8 cellular contexts compared by ENCODE assay signal in the genomic region with DNA sequence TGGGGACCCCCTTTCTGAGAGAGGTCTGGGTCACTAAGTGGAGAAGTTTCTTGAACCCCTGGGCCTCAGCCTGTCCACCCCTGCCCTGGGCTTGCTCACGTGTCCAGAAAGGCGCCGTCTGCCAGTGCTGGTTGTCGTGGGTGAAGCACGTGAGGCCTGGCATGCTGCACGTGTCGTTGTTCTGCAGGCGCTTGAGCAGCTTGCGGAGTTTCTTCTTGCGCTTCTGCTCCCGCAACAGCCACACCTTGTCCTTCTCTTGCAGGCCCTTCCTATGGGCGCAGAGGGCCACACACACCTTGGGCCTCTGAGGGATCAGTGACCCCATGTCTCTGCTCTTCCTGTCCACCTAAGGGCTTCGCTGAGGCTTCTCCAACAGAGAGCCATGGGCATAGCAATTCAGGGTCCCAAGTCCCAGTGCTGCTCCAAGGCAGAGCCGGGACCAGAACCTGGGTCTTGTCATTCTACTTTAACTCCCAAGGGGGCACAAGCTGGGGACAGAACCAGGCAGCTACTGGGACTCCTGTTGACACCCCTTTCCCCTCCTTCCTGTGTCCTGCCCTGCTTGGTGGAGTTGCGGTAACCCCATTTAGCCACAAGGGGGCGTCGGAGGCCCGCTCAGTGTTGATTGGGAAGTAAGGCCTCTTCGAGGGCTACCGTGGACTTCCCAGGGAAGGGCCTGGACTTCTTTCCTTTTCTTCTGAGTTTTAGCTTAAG.
DNase-seq lines count a peak whose midpoint lies in the region; ATAC-seq lines count a peak whose summit lies in the region.

No MANE protein-coding gene starts in this region.

- DNase-seq in AG20443 (ENCODE audit: low spot score), result peak; percentile 92
- DNase-seq in GM23248, result peak; percentile 70
- peak; percentile 22 for DNase-seq in NCI-H2196 treated with DMSO at 0.1 percent for 48 hours (lab: John Stamatoyannopoulos, UW; ENCODE audit: unreplicated experiment)
- peak; percentile 53 for DNase-seq in activated CD4-positive, alpha-beta T cell treated with anti-CD3 and anti-CD28 coated beads for 1 hour
- DNase-seq in cerebellar cortex (ENCODE audit: low spot score), result peak; percentile 78
- peak; percentile 92 for DNase-seq in left kidney (ENCODE audit: low read depth, low spot score)
- DNase-seq in stimulated activated CD4-positive, alpha-beta T cell treated with anti-CD3 and anti-CD28 coated beads, Interleukin-4, amount 100 ng/mL, for 24 hours, result peak; percentile 75

- no peak overlapping the region for H3K27ac ChIP-seq in GM23248

- H3F3A ChIP-seq in GM23248 (ENCODE audit: insufficient read depth), result no peaks in the 10 kb centered on the region

- H3K4me2 ChIP-seq in GM23248 (ENCODE audit: unreplicated experiment), result no peak overlapping the region

- no peaks in the 10 kb centered on the region for H3K27me3 ChIP-seq in GM23248 (replicated peaks; ENCODE audit: insufficient read depth)

- no peaks in the 10 kb centered on the region for H3K9me3 ChIP-seq in GM23248 (ENCODE audit: low read depth)

- ATAC-seq in HG03565 (IDR thresholded peaks at IDR 0.05; ENCODE audit: unreplicated experiment), result no peak

- H3K36me3 ChIP-seq in GM23248 (ENCODE audit: low read depth), result no peaks in the 10 kb centered on the region

- H3K79me2 ChIP-seq in GM23248 (ENCODE audit: insufficient read depth), result no peaks in the 10 kb centered on the region

- in situ Hi-C loops in GM23248 (cut with MboI), result loop anchor here (10.0 to 25.0 kb wide), 2 partner anchors 631 to 1249 kb away; partner anchors contain the start of gene ARFGEF2

- H3K9me2 ChIP-seq in GM23248 (ENCODE audit: insufficient read depth), result no peaks in the 10 kb centered on the region

- no peaks in the 10 kb centered on the region for H3K4me1 ChIP-seq in GM23248 (ENCODE audit: insufficient read depth)

- no peak overlapping the region for H2AFZ ChIP-seq in GM23248

- no peak overlapping the region for H3K4me3 ChIP-seq in GM23248

- no peak overlapping the region for H3K9ac ChIP-seq in GM23248

- no peaks in the 10 kb centered on the region for H4K20me1 ChIP-seq in GM23248 (ENCODE audit: insufficient read depth)

- WGBS in GM23248 (ENCODE audit: low coverage in 1 of 2, low lambda C conversion rate in 2 of 2, missing lambda C conversion rate in 2 of 2), 2 experiments, result 38 to 43% methylated on average over 20 of the region's 20 CpGs

Comparison
In these comparisons a context has a peak if more than half of its experiments do, and no peak if none do; other contexts are left out.
1. DNase-seq: peak in every context shown above with its lines; median percentile 92 in AG20443; 92 in left kidney; 78 in cerebellar cortex; 75 in stimulated activated CD4-positive, alpha-beta T cell treated with anti-CD3 and anti-CD28 coated beads, Interleukin-4, amount 100 ng/mL, for 24 hours; 70 in GM23248; 53 in activated CD4-positive, alpha-beta T cell treated with anti-CD3 and anti-CD28 coated beads for 1 hour; 22 in NCI-H2196 treated with DMSO at 0.1 percent for 48 hours.